In the genomic region with DNA sequence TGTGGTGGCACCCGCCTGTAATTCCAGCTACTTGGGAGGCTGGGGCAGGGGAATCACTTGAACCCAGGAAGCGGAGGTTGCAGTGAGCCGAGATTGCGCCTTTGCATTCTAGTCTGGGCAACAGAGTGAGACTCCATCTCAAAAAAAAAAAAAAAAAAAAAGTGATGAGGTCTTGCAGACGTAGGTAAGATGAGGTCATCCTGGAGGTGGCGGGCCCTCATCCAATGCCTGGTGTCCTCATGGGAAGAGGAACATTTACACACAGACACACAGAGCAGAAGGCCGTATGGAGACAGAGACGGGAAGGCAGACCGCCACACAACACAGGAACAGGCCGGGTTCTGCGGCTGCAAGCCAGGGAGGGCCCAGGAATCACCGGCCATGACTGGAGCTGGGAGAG, we compare ENCODE assay signal across 1 cellular context.
TF ChIP-seq lines count a peak whose summit lies in the region.

No MANE protein-coding gene starts in this region.

TF ChIP-seq in HepG2, 621 proteins besides CTCF, POLR2A, EP300 and RAD21:
- TF ChIP-seq, protein P1, sequence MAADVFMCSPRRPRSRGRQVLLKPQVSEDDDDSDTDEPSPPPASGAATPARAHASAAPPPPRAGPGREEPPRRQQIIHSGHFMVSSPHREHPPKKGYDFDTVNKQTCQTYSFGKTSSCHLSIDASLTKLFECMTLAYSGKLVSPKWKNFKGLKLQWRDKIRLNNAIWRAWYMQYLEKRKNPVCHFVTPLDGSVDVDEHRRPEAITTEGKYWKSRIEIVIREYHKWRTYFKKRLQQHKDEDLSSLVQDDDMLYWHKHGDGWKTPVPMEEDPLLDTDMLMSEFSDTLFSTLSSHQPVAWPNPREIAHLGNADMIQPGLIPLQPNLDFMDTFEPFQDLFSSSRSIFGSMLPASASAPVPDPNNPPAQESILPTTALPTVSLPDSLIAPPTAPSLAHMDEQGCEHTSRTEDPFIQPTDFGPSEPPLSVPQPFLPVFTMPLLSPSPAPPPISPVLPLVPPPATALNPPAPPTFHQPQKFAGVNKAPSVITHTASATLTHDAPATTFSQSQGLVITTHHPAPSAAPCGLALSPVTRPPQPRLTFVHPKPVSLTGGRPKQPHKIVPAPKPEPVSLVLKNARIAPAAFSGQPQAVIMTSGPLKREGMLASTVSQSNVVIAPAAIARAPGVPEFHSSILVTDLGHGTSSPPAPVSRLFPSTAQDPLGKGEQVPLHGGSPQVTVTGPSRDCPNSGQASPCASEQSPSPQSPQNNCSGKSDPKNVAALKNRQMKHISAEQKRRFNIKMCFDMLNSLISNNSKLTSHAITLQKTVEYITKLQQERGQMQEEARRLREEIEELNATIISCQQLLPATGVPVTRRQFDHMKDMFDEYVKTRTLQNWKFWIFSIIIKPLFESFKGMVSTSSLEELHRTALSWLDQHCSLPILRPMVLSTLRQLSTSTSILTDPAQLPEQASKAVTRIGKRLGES (CRISPR knock-in tag; IDR thresholded peaks at IDR 0.05; ENCODE audit: borderline replicate concordance), result no peak
- TF ChIP-seq ATF7 (IDR thresholded peaks at IDR 0.05) (peak; percentile 61), ATF7 (CRISPR knock-in tag; IDR thresholded peaks at IDR 0.05) (no peak)
